ENCODE assay signal across 24 cellular contexts in the genomic region with DNA sequence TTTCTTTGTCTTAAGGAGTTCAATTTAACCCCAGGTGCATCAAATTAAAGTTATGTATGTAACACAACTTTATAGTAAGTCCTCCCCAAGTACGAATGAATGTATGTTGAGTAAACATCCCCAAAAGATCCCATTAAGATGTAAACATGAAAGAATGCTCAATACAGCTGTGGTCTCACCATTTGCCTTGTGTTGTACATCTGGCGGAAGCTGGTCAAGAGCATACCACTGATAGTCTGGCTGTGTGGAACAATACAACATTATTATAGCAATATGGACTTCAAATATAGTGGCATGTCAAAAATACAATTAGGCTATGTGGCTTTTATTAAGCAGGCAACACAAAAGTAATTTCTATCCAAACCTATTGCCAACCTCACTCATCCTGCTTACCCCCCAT. TPM values are rescaled to one million over a fixed set of nuclear protein-coding genes. Genes with fewer than 3 reads are reported as not detected.
A peak's percentile ranks its signal among the peaks of the same experiment; 100 is the strongest.
DNase-seq lines count a peak whose midpoint lies in the region; ATAC-seq and TF ChIP-seq lines count a peak whose summit lies in the region.
"Had no signal": no experiment of that assay in that cellular context is flagged by ENCODE, and none has a peak within 500 bp of the region (broad histone marks: within the 10 kb centered on the region; RNA-seq: fewer than 3 reads in every experiment).

No MANE protein-coding gene starts in this region.

- no peak for TF ChIP-seq CTCF in HFF-Myc (IDR thresholded peaks at IDR 0.05; ENCODE audit: low read depth, low read length, missing control alignments)

- H3K4me3 Mint-ChIP-seq in activated CD8-positive, alpha-beta memory T cell treated with anti-CD3 and anti-CD28 coated beads, Interleukin-2, amount 10 ng/mL, durations not matched to agents 7 days and 5 days: peak overlapping the region; percentile 14
- H3K4me3 Mint-ChIP-seq in activated T-helper 2 cell treated with anti-CD3 and anti-CD28 coated beads, Interferon-gamma antibody, Interleukin-2, Interleukin-4, amounts not matched to agents 10 μg/mL and 5 μg/mL and 100 μg/mL, durations not matched to agents 14 hours and 24 hours and 36 hours (ENCODE audit: low read depth): peak overlapping the region; percentile 9
- peak overlapping the region; percentile 24 for H3K4me3 Mint-ChIP-seq in stimulated activated effector memory CD8-positive, alpha-beta T cell treated with anti-CD3 and anti-CD28 coated beads, Interleukin-12 subunit alpha, Interleukin-12 subunit beta, amount 100 ng/mL, for 72 hours

- H3K9me3 Mint-ChIP-seq in activated CD8-positive, alpha-beta memory T cell treated with anti-CD3 and anti-CD28 coated beads, Interleukin-2, amount 10 ng/mL, durations not matched to agents 7 days and 5 days (ENCODE audit: low read depth): no peaks in the 10 kb centered on the region
- H3K9me3 Mint-ChIP-seq in activated T-helper 2 cell treated with anti-CD3 and anti-CD28 coated beads, Interferon-gamma antibody, Interleukin-2, Interleukin-4, amounts not matched to agents 10 μg/mL and 5 μg/mL and 100 μg/mL, durations not matched to agents 14 hours and 24 hours and 36 hours: peaks cover 6% of the 10 kb centered on the region
- no peaks in the 10 kb centered on the region for H3K9me3 Mint-ChIP-seq in stimulated activated effector memory CD8-positive, alpha-beta T cell treated with anti-CD3 and anti-CD28 coated beads, Interleukin-12 subunit alpha, Interleukin-12 subunit beta, amount 100 ng/mL, for 72 hours

- H3K36me3 Mint-ChIP-seq in activated CD8-positive, alpha-beta memory T cell treated with anti-CD3 and anti-CD28 coated beads, Interleukin-2, amount 10 ng/mL, durations not matched to agents 7 days and 5 days: peaks cover 40% of the 10 kb centered on the region
- H3K36me3 Mint-ChIP-seq in activated T-helper 2 cell treated with anti-CD3 and anti-CD28 coated beads, Interferon-gamma antibody, Interleukin-2, Interleukin-4, amounts not matched to agents 10 μg/mL and 5 μg/mL and 100 μg/mL, durations not matched to agents 14 hours and 24 hours and 36 hours (ENCODE audit: low read depth): peaks cover 40% of the 10 kb centered on the region
- H3K36me3 Mint-ChIP-seq in stimulated activated effector memory CD8-positive, alpha-beta T cell treated with anti-CD3 and anti-CD28 coated beads, Interleukin-12 subunit alpha, Interleukin-12 subunit beta, amount 100 ng/mL, for 72 hours: peaks cover 92% of the 10 kb centered on the region

- no peaks in the 10 kb centered on the region for H3K27me3 Mint-ChIP-seq in activated CD8-positive, alpha-beta memory T cell treated with anti-CD3 and anti-CD28 coated beads, Interleukin-2, amount 10 ng/mL, durations not matched to agents 7 days and 5 days
- peaks cover 2% of the 10 kb centered on the region for H3K27me3 Mint-ChIP-seq in activated T-helper 2 cell treated with anti-CD3 and anti-CD28 coated beads, Interferon-gamma antibody, Interleukin-2, Interleukin-4, amounts not matched to agents 10 μg/mL and 5 μg/mL and 100 μg/mL, durations not matched to agents 14 hours and 24 hours and 36 hours (ENCODE audit: low read depth)

- no peak overlapping the region for H3K4me3 ChIP-seq in HFF-Myc (replicated peaks; ENCODE audit: low read depth, low read length)
- H3K4me3 ChIP-seq: ascending aorta; BLaER1 treated with 17β-estradiol and CSF1 and Interleukin-3, amounts not matched to agents 10 nM and 100 nM; skin epidermis; transverse colon had no signal

- ATAC-seq in activated CD8-positive, alpha-beta memory T cell treated with anti-CD3 and anti-CD28 coated beads, Interleukin-2, amount 10 ng/mL, durations not matched to agents 7 days and 5 days: peak; percentile 22
- no peak for ATAC-seq in stimulated activated effector memory CD8-positive, alpha-beta T cell treated with anti-CD3 and anti-CD28 coated beads, Interleukin-12 subunit alpha, Interleukin-12 subunit beta, amount 100 ng/mL, for 72 hours
- ATAC-seq in GM18511 (IDR thresholded peaks at IDR 0.05; ENCODE audit: unreplicated experiment) (no peak), HG02623 (IDR thresholded peaks at IDR 0.05; ENCODE audit: unreplicated experiment) (no peak)

- peaks cover 31% of the 10 kb centered on the region for H3K4me1 Mint-ChIP-seq in activated CD8-positive, alpha-beta memory T cell treated with anti-CD3 and anti-CD28 coated beads, Interleukin-2, amount 10 ng/mL, durations not matched to agents 7 days and 5 days
- H3K4me1 Mint-ChIP-seq in activated T-helper 2 cell treated with anti-CD3 and anti-CD28 coated beads, Interferon-gamma antibody, Interleukin-2, Interleukin-4, amounts not matched to agents 10 μg/mL and 5 μg/mL and 100 μg/mL, durations not matched to agents 14 hours and 24 hours and 36 hours (ENCODE audit: low read depth): peaks cover 45% of the 10 kb centered on the region
- peaks cover 29% of the 10 kb centered on the region for H3K4me1 Mint-ChIP-seq in stimulated activated effector memory CD8-positive, alpha-beta T cell treated with anti-CD3 and anti-CD28 coated beads, Interleukin-12 subunit alpha, Interleukin-12 subunit beta, amount 100 ng/mL, for 72 hours

- intact Hi-C loops in activated T-helper 2 cell treated with anti-CD3 and anti-CD28 coated beads, Interferon-gamma antibody, Interleukin-2, Interleukin-4, amounts not matched to agents 10 μg/mL and 5 μg/mL and 100 μg/mL, durations not matched to agents 14 hours and 24 hours and 36 hours (cut with micrococcal nuclease): loop anchor here (1.0 to 5.0 kb wide), 7 partner anchors 9 to 1564 kb away; no protein-coding TSS in a partner anchor

- CTCF ChIA-PET in activated CD8-positive, alpha-beta memory T cell treated with anti-CD3 and anti-CD28 coated beads, Interleukin-2, amount 10 ng/mL, durations not matched to agents 7 days and 5 days (lab: Charles Lee): interaction anchor here (1.1 to 1.7 kb wide), 5 partner anchors 11 to 123 kb away, joined by 3 to 4 read pairs (median 3); no protein-coding TSS in a partner anchor

- DNase-seq in activated CD8-positive, alpha-beta memory T cell treated with anti-CD3 and anti-CD28 coated beads, Interleukin-2, amount 10 ng/mL, durations not matched to agents 7 days and 5 days: no peak
- no peak for DNase-seq in activated CD8-positive, alpha-beta memory T cell treated with anti-CD3 and anti-CD28 coated beads for 24 hours
- peak; percentile 87 for DNase-seq in HFF-Myc (ENCODE audit: extremely low read depth, low read depth)
- no peak for DNase-seq in activated T-helper 2 cell treated with anti-CD3 and anti-CD28 coated beads, Interferon-gamma antibody, Interleukin-2, Interleukin-4, amounts not matched to agents 10 μg/mL and 5 μg/mL and 100 μg/mL, durations not matched to agents 14 hours and 24 hours and 36 hours (ENCODE audit: low spot score)
- DNase-seq in stimulated activated effector memory CD8-positive, alpha-beta T cell treated with anti-CD3 and anti-CD28 coated beads, Interleukin-12 subunit alpha, Interleukin-12 subunit beta, amount 100 ng/mL, for 72 hours (ENCODE audit: low spot score in 2 of 2): no peak
- DNase-seq in effector CD4-positive, alpha-beta T cell: no peak
- DNase-seq: activated gamma-delta T cell; central memory CD4-positive, alpha-beta T cell; dermis blood vessel endothelial cell; DMS 273 treated with DMSO at 0.1 percent for 48 hours; HCEC 1CT; Kasumi-1; mammary epithelial cell; NCI-H1048; NCI-H187 treated with DMSO at 0.1 percent for 48 hours; NCI-H2227 treated with DMSO at 0.1 percent for 48 hours; nucleus accumbens; transverse colon had no signal

- H3K27ac Mint-ChIP-seq in activated CD8-positive, alpha-beta memory T cell treated with anti-CD3 and anti-CD28 coated beads, Interleukin-2, amount 10 ng/mL, durations not matched to agents 7 days and 5 days: peak overlapping the region; percentile 67
- H3K27ac Mint-ChIP-seq in activated T-helper 2 cell treated with anti-CD3 and anti-CD28 coated beads, Interferon-gamma antibody, Interleukin-2, Interleukin-4, amounts not matched to agents 10 μg/mL and 5 μg/mL and 100 μg/mL, durations not matched to agents 14 hours and 24 hours and 36 hours: peak overlapping the region; percentile 48
- H3K27ac Mint-ChIP-seq in stimulated activated effector memory CD8-positive, alpha-beta T cell treated with anti-CD3 and anti-CD28 coated beads, Interleukin-12 subunit alpha, Interleukin-12 subunit beta, amount 100 ng/mL, for 72 hours: peak overlapping the region; percentile 86

RNA-seq across cellular contexts. Expression of gene TNIP3, which starts 25.7 kb away (rescaled TPM):
- total RNA-seq in activated CD8-positive, alpha-beta memory T cell treated with anti-CD3 and anti-CD28 coated beads, Interleukin-2, amount 10 ng/mL, durations not matched to agents 7 days and 5 days: 1 to 10 TPM; 9.1 to 9.3 TPM
- total RNA-seq in activated T-helper 2 cell treated with anti-CD3 and anti-CD28 coated beads, Interferon-gamma antibody, Interleukin-2, Interleukin-4, amounts not matched to agents 10 μg/mL and 5 μg/mL and 100 μg/mL, durations not matched to agents 14 hours and 24 hours and 36 hours: 9.2 TPM in 2 replicates
- total RNA-seq: ascending aorta, endothelial cell of umbilical vein, mammary epithelial cell had no signal
